In the genomic region with DNA sequence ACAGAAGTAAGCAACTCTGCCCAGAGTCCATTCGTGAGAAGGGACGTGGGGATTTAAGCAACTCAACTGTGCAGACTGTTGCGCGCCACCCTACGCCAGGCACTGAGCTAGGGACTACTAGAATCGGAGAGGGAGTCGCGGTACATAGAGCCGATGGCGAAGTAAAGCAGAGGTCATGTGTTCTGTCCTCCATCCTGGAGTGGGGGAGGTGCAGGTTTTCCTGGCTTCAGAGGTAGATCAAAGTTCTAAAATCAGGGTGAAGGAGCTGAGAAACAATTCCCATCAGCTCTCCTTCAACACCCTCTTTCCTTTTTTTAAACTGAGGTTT, we compare ENCODE assay signal across 17 cellular contexts. TPM values are rescaled to one million over a fixed set of nuclear protein-coding genes. Genes with fewer than 3 reads are reported as not detected.
DNase-seq lines count a peak whose midpoint lies in the region; ATAC-seq, FAIRE-seq and TF ChIP-seq lines count a peak whose summit lies in the region.
"Had no signal": no experiment of that assay in that cellular context is flagged by ENCODE, and none has a peak within 500 bp of the region (broad histone marks: within the 10 kb centered on the region; RNA-seq: fewer than 3 reads in every experiment).

No MANE protein-coding gene starts in this region.

- H3K27me3 ChIP-seq in body of pancreas (no peaks in the 10 kb centered on the region), parathyroid adenoma (ENCODE audit: control insufficient read depth, insufficient read depth, low read length) (no peaks in the 10 kb centered on the region)
- H3K27me3 ChIP-seq: adrenal gland had no signal

- no peaks in the 10 kb centered on the region for H3K36me3 ChIP-seq in ES-I3 (ENCODE audit: insufficient read depth, low read length)
- no peaks in the 10 kb centered on the region for H3K36me3 ChIP-seq in body of pancreas (replicated peaks in 1 of 2; ENCODE audit: insufficient read depth in 1 of 2, low read depth in 2 of 2)
- H3K36me3 ChIP-seq in kidney (ENCODE audit: control insufficient read depth in 1 of 2, insufficient read depth in 2 of 2, low read length in 2 of 2) = no peaks in the 10 kb centered on the region
- H3K36me3 ChIP-seq in parathyroid adenoma (ENCODE audit: control insufficient read depth, insufficient read depth, low read length) = no peaks in the 10 kb centered on the region
- H3K36me3 ChIP-seq: adrenal gland had no signal

- DNase-seq in body of pancreas (peak in 2 of 4 donors; percentile 17 to 42), kidney (no peak), HK-2 (ENCODE audit: unreplicated experiment) (no peak), H54 (ENCODE audit: insufficient read length, low spot score) (no peak), SIG-M5 (lab: John Stamatoyannopoulos, UW) (no peak)
- no peak for DNase-seq in effector CD4-positive, alpha-beta T cell
- DNase-seq: activated CD8-positive, alpha-beta T cell treated with anti-CD3 and anti-CD28 coated beads for 36 hours; CD8-positive, alpha-beta memory T cell; GOT3; head of caudate nucleus; naive thymus-derived CD8-positive, alpha-beta T cell; NCI-H2107; stimulated activated CD4-positive, alpha-beta T cell treated with anti-CD3 and anti-CD28 coated beads, Interleukin-4, amount 100 ng/mL, for 24 hours had no signal

- intact Hi-C loops in body of pancreas (cut with DNase I) = loop anchor here (5.0 kb wide), 1 partner anchor 405 kb away; no protein-coding TSS in a partner anchor
- intact Hi-C loops in kidney (cut with DNase I) = loop anchor here (10.0 kb wide), 1 partner anchor 408 kb away; no protein-coding TSS in a partner anchor

- H3K4me3 ChIP-seq in body of pancreas = no peak overlapping the region
- peak overlapping the region; percentile 50 to 61 for H3K4me3 ChIP-seq in kidney (ENCODE audit: low read length in 2 of 2)
- peak overlapping the region; percentile 40 for H3K4me3 ChIP-seq in parathyroid adenoma (ENCODE audit: low read depth, low read length)
- H3K4me3 ChIP-seq: adrenal gland had no signal

- TF ChIP-seq POLR2A in body of pancreas (IDR thresholded peaks at IDR 0.05) (no peak), H54 (IDR thresholded peaks at IDR 0.05; ENCODE audit: low read depth, low read length) (no peak)

- H3K27ac ChIP-seq in body of pancreas = no peak overlapping the region
- no peak overlapping the region for H3K27ac ChIP-seq in kidney (ENCODE audit: low read depth in 2 of 2, low read length in 2 of 2)
- H3K27ac ChIP-seq in parathyroid adenoma = no peak overlapping the region
- H3K27ac ChIP-seq: adrenal gland, VCaP had no signal

- H3K79me2 ChIP-seq in parathyroid adenoma = no peaks in the 10 kb centered on the region

- ATAC-seq in body of pancreas = peak; percentile 48
- ATAC-seq: activated CD8-positive, alpha-beta T cell treated with anti-CD3 and anti-CD28 coated beads for 36 hours; naive thymus-derived CD8-positive, alpha-beta T cell had no signal

- peak overlapping the region; percentile 57 for H2AFZ ChIP-seq in parathyroid adenoma

- H3K9ac ChIP-seq in ES-I3 (ENCODE audit: low read depth, low read length) (peak overlapping the region; percentile 46; the same call in 1 of the 2 replicates), kidney (ENCODE audit: low read length in 2 of 2) (no peak overlapping the region), parathyroid adenoma (no peak overlapping the region)

- FAIRE-seq in kidney (lab: Jason Lieb, UNC) = no peak
- no peak for FAIRE-seq in H54 (lab: Jason Lieb, UNC)

- no peaks in the 10 kb centered on the region for H3K9me3 ChIP-seq in ES-I3 (ENCODE audit: control insufficient read depth, insufficient read depth, low read length)
- H3K9me3 ChIP-seq in body of pancreas = no peaks in the 10 kb centered on the region
- no peaks in the 10 kb centered on the region for H3K9me3 ChIP-seq in kidney (ENCODE audit: control insufficient read depth in 1 of 2, low read length in 2 of 2)
- no peaks in the 10 kb centered on the region for H3K9me3 ChIP-seq in parathyroid adenoma (ENCODE audit: control insufficient read depth, low read length)
- H3K9me3 ChIP-seq: adrenal gland had no signal

- H3K4me2 ChIP-seq in parathyroid adenoma (ENCODE audit: low read length) = peak overlapping the region; percentile 65

- H3K4me1 ChIP-seq in ES-I3 (ENCODE audit: insufficient read depth, low read length) = peaks cover 11% of the 10 kb centered on the region
- peaks cover 13% of the 10 kb centered on the region for H3K4me1 ChIP-seq in body of pancreas
- H3K4me1 ChIP-seq in kidney (ENCODE audit: control insufficient read depth in 1 of 2, insufficient read depth in 1 of 2, low read depth in 1 of 2, low read length in 2 of 2) = no peaks in the 10 kb centered on the region
- H3K4me1 ChIP-seq in parathyroid adenoma = no peaks in the 10 kb centered on the region
- H3K4me1 ChIP-seq: adrenal gland had no signal

- no peak for TF ChIP-seq CTCF in body of pancreas (IDR thresholded peaks at IDR 0.05)
- TF ChIP-seq CTCF in kidney (IDR thresholded peaks at IDR 0.05; ENCODE audit: borderline replicate concordance, extremely low read depth, insufficient read depth) = no peak
- TF ChIP-seq CTCF in parathyroid adenoma (IDR thresholded peaks at IDR 0.05) = no peak

- WGBS in body of pancreas, 2 donors = 31 to 35% methylated on average over 10 of the region's 10 CpGs

RNA-seq across cellular contexts. Expression of gene SLC35G1, which starts 23.2 kb away (rescaled TPM):
- 10 to 100 TPM in 1 of 2 donors, 1 to 10 TPM in 1; 7.0 to 24.1 TPM for total RNA-seq in body of pancreas
- total RNA-seq in kidney = 3.1 TPM
- polyA plus RNA-seq in kidney (ENCODE audit: insufficient read depth, low read depth, low replicate concordance) = 2.6 TPM

Comparison
In these comparisons a context has a peak if more than half of its experiments do, and no peak if none do; other contexts are left out.
1. H3K4me3 ChIP-seq: peak in kidney (2 of 2) and parathyroid adenoma (single experiment); none in body of pancreas (0 of 2).